9 cellular contexts compared by ENCODE assay signal in the genomic region with DNA sequence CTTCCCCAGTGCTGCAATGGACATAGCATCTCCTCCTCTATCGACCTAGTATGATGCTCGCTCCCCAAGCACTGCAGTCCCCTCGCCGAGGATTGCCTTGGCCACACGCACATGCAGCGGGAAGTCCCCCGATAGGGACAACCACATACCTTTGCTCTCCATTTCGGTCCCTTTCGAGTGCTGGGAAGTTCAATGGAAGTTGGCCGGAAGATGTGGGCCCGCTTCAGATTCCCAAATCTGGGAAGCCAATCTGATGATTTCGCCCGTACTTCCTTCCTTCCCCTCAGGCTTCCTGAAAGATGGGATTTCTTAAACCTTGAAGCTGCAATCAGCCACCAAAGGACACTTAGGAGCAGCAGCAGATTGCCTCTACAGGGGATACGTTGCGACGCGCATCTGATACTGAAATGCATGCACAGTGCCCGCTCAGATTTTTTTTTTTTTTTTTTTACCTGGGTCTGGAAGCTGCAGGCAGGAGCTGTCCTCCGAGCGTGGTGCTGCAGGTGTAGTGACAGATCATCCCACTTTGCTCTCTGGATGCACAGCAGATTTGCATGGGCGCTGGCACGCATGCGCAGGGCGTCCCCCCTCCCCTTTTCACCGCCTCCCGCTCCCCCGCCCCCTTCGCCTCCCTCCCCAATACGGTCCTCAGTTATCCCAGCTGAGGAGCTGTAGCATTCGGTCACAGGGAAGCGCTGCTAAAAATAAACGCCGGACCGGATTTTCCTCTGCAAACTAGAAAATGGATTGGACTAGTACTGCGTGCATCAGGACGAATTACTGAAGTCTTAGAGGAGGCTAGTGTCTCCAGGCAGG. TPM values are rescaled to one million over a fixed set of nuclear protein-coding genes. Genes with fewer than 3 reads are reported as not detected.
A peak's percentile ranks its signal among the peaks of the same experiment; 100 is the strongest.
DNase-seq lines count a peak whose midpoint lies in the region; ATAC-seq and TF ChIP-seq lines count a peak whose summit lies in the region.
"Had no signal": no experiment of that assay in that cellular context is flagged by ENCODE, and none has a peak within 500 bp of the region (broad histone marks: within the 10 kb centered on the region; RNA-seq: fewer than 3 reads in every experiment).

A gene (minus strand): TSS at position 510 of the 816 bp plus-strand sequence.

- no peaks in the 10 kb centered on the region for H3K9me3 ChIP-seq in liver (ENCODE audit: control insufficient read depth in 4 of 4, low read length in 3 of 4)
- H3K9me3 ChIP-seq: SJSA1 had no signal

- TF ChIP-seq RAD21 in liver (IDR thresholded peaks at IDR 0.05), result no peak

- WGBS in liver, result 5% methylated on average over 36 of the region's 36 CpGs

- H3K4me1 ChIP-seq in liver (ENCODE audit: control insufficient read depth in 4 of 4, insufficient read depth in 4 of 4, low read length in 3 of 4), result peaks cover 0 to 2% (median 0%) of the 10 kb centered on the region in 4 donors
- H3K4me1 ChIP-seq: SJSA1 had no signal

- peak; percentile 27 for DNase-seq in activated CD4-positive, alpha-beta T cell treated with anti-CD3 and anti-CD28 coated beads for 48 hours
- DNase-seq in activated CD4-positive, alpha-beta T cell treated with anti-CD3 and anti-CD28 coated beads for 1 hour, result no peak
- DNase-seq in NCI-H748 treated with DMSO at 0.1 percent for 48 hours (lab: John Stamatoyannopoulos, UW), result peak; percentile 52
- DNase-seq in superior temporal gyrus (ENCODE audit: extremely low spot score), result peak; percentile 82

- ATAC-seq in HG03025 (IDR thresholded peaks at IDR 0.05; ENCODE audit: low FRiP score, unreplicated experiment) (no peak), GM19328 (IDR thresholded peaks at IDR 0.05; ENCODE audit: unreplicated experiment) (no peak)

- no peak within 1 kb of the TSS for H3K9ac ChIP-seq in liver (ENCODE audit: low read depth in 1 of 2, low read length in 2 of 2)

- no peaks in the 10 kb centered on the region for H3K36me3 ChIP-seq in liver (ENCODE audit: control insufficient read depth in 4 of 4, insufficient read depth in 3 of 4, low read depth in 1 of 4, low read length in 3 of 4)
- H3K36me3 ChIP-seq: SJSA1 had no signal

- H3K27ac ChIP-seq in cingulate gyrus (ENCODE audit: low read depth, low read length) (peak within 1 kb of the TSS; percentile 25), liver (ENCODE audit: low read depth in 1 of 2, low read length in 2 of 2) (no peak within 1 kb of the TSS)
- H3K27ac ChIP-seq: SJSA1 had no signal

- H3K4me3 ChIP-seq in liver (ENCODE audit: low read depth in 1 of 3, low read length in 3 of 3), result peak within 1 kb of the TSS in 1 of 3 donors; percentile 3
- H3K4me3 ChIP-seq: SJSA1 had no signal

- no peak for TF ChIP-seq CTCF in liver (IDR thresholded peaks at IDR 0.05; ENCODE audit: low read depth, low read length, missing input control)

- H3K27me3 ChIP-seq in liver (ENCODE audit: control insufficient read depth in 4 of 4, insufficient read depth in 4 of 4, low read length in 3 of 4), result peaks cover 0 to 9% (median under 1%) of the 10 kb centered on the region in 4 donors
- H3K27me3 ChIP-seq: SJSA1 had no signal

TF ChIP-seq in liver, 16 proteins besides CTCF, POLR2A, EP300 and RAD21:
- TF ChIP-seq GABPA (IDR thresholded peaks at IDR 0.05 in 1 of 2, conservative IDR thresholded peaks at IDR 0.05 in 1 of 2), result no peak
- TF ChIP-seq, protein P1, sequence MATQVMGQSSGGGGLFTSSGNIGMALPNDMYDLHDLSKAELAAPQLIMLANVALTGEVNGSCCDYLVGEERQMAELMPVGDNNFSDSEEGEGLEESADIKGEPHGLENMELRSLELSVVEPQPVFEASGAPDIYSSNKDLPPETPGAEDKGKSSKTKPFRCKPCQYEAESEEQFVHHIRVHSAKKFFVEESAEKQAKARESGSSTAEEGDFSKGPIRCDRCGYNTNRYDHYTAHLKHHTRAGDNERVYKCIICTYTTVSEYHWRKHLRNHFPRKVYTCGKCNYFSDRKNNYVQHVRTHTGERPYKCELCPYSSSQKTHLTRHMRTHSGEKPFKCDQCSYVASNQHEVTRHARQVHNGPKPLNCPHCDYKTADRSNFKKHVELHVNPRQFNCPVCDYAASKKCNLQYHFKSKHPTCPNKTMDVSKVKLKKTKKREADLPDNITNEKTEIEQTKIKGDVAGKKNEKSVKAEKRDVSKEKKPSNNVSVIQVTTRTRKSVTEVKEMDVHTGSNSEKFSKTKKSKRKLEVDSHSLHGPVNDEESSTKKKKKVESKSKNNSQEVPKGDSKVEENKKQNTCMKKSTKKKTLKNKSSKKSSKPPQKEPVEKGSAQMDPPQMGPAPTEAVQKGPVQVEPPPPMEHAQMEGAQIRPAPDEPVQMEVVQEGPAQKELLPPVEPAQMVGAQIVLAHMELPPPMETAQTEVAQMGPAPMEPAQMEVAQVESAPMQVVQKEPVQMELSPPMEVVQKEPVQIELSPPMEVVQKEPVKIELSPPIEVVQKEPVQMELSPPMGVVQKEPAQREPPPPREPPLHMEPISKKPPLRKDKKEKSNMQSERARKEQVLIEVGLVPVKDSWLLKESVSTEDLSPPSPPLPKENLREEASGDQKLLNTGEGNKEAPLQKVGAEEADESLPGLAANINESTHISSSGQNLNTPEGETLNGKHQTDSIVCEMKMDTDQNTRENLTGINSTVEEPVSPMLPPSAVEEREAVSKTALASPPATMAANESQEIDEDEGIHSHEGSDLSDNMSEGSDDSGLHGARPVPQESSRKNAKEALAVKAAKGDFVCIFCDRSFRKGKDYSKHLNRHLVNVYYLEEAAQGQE (IDR thresholded peaks at IDR 0.05), result peak; percentile 97

RNA-seq across cellular contexts. Expression of the gene that starts here (rescaled TPM):
- total RNA-seq in liver, result under 1 TPM; 0.14 to 0.59 TPM
- polyA plus RNA-seq in liver, result under 1 TPM; 0.11 to 0.24 TPM
- total RNA-seq: SJSA1 had no signal
